1 cellular context compared by ENCODE assay signal in genomic region chr15:64216722-64217428, GRCh38.
TF ChIP-seq lines count a peak whose summit lies in the region.

No MANE protein-coding gene starts in this region.

TF ChIP-seq in HepG2, 621 proteins besides CTCF, POLR2A, EP300 and RAD21 (continued from another document and continues in another):
- TF ChIP-seq TFDP2 (CRISPR knock-in tag; IDR thresholded peaks at IDR 0.05) (0 out of 2 replicates have a peak, but pooled peaks have one; percentile 36), KLF16 (CRISPR knock-in tag; IDR thresholded peaks at IDR 0.05) (peak in 1 of 2 experiments; percentile 62; a peak in 1 of 4 replicates), MAFF (IDR thresholded peaks at IDR 0.05; ENCODE audit: low read depth, low read length) (peak; percentile 60), ERF (CRISPR knock-in tag; IDR thresholded peaks at IDR 0.05) (peak; percentile 78; the same call in 1 of the 2 replicates), FOXA3 (CRISPR knock-in tag; IDR thresholded peaks at IDR 0.05) (peak; percentile 93; the same call in 1 of the 2 replicates), HNRNPL (IDR thresholded peaks at IDR 0.05; ENCODE audit: low read depth, low read length) (no peak), NCOR1 (IDR thresholded peaks at IDR 0.05; ENCODE audit: borderline replicate concordance, low read length) (peak; percentile 85; the same call in 1 of the 2 replicates), ZNF331 (CRISPR knock-in tag; IDR thresholded peaks at IDR 0.05) (peak; percentile 94), ZNF792 (CRISPR knock-in tag; IDR thresholded peaks at IDR 0.05) (peak; percentile 77; the same call in 1 of the 2 replicates), ZBTB20 (CRISPR knock-in tag; IDR thresholded peaks at IDR 0.05; ENCODE audit: borderline replicate concordance, low read depth) (peak; percentile 55; the same call in 1 of the 2 replicates), ZFP37 (CRISPR knock-in tag; IDR thresholded peaks at IDR 0.05; ENCODE audit: borderline replicate concordance) (no peak), FOXK2 (IDR thresholded peaks at IDR 0.05) (peak; percentile 43; the same call in 1 of the 2 replicates), ZNF567 (CRISPR knock-in tag; IDR thresholded peaks at IDR 0.05; ENCODE audit: borderline replicate concordance) (no peak), RARG (CRISPR knock-in tag; IDR thresholded peaks at IDR 0.05; ENCODE audit: low read depth) (no peak), UBTF (CRISPR knock-in tag; IDR thresholded peaks at IDR 0.05) (peak; percentile 24; the same call in 1 of the 2 replicates), ATRX (CRISPR knock-in tag; IDR thresholded peaks at IDR 0.05; ENCODE audit: borderline replicate concordance) (no peak), ZNF816 (CRISPR knock-in tag; IDR thresholded peaks at IDR 0.05; ENCODE audit: borderline replicate concordance) (0 out of 2 replicates have a peak, but pooled peaks have one; percentile 64), MED1 (CRISPR knock-in tag; IDR thresholded peaks at IDR 0.05) (peak; percentile 90), SIX4 (CRISPR knock-in tag; IDR thresholded peaks at IDR 0.05) (0 out of 2 replicates have a peak, but pooled peaks have one; percentile 25), IKZF5 (CRISPR knock-in tag; IDR thresholded peaks at IDR 0.05) (peak; percentile 84), TFAP4 (IDR thresholded peaks at IDR 0.05; ENCODE audit: borderline replicate concordance, low read depth) (peak; percentile 99), SOX13 (IDR thresholded peaks at IDR 0.05) (peak; percentile 55; the same call in 1 of the 2 replicates), SOX13 (CRISPR knock-in tag; conservative IDR thresholded peaks at IDR 0.05 in 1 of 2, IDR thresholded peaks at IDR 0.05 in 1 of 2) (peak in 1 of 2 experiments; percentile 92; a peak in 2 of 4 replicates), NFRKB (IDR thresholded peaks at IDR 0.05) (no peak), HMG20A (CRISPR knock-in tag; IDR thresholded peaks at IDR 0.05; ENCODE audit: borderline replicate concordance) (peak; percentile 91; the same call in 1 of the 2 replicates), SALL1 (CRISPR knock-in tag; IDR thresholded peaks at IDR 0.05) (peak; percentile 99), SPEN (CRISPR knock-in tag; IDR thresholded peaks at IDR 0.05; ENCODE audit: low read depth) (peak; percentile 60), ZFP36L1 (CRISPR knock-in tag; IDR thresholded peaks at IDR 0.05) (peak; percentile 86; the same call in 1 of the 2 replicates), ESRRA (CRISPR knock-in tag; IDR thresholded peaks at IDR 0.05; ENCODE audit: low read depth) (peak; percentile 94), HMGA1 (CRISPR knock-in tag; conservative IDR thresholded peaks at IDR 0.05) (no peak), ZNF33A (CRISPR knock-in tag; IDR thresholded peaks at IDR 0.05; ENCODE audit: borderline replicate concordance) (peak; percentile 50; the same call in 1 of the 2 replicates), HBP1 (CRISPR knock-in tag; IDR thresholded peaks at IDR 0.05; ENCODE audit: low read depth) (peak; percentile 29; the same call in 1 of the 2 replicates), NR2F1 (CRISPR knock-in tag; IDR thresholded peaks at IDR 0.05) (peak in 1 of 2 experiments; percentile 47; a peak in 1 of 4 replicates), SAP130 (CRISPR knock-in tag; IDR thresholded peaks at IDR 0.05; ENCODE audit: low read depth) (peak; percentile 97), ZMYM3 (CRISPR knock-in tag; IDR thresholded peaks at IDR 0.05) (peak; percentile 49), REPIN1 (CRISPR knock-in tag; IDR thresholded peaks at IDR 0.05; ENCODE audit: borderline replicate concordance, low read depth) (peak; percentile 75; the same call in 1 of the 2 replicates), HNRNPLL (IDR thresholded peaks at IDR 0.05; ENCODE audit: low read depth, low read length, poor library complexity, severe bottlenecking) (no peak), TBL1XR1 (IDR thresholded peaks at IDR 0.05; ENCODE audit: borderline replicate concordance, low read length, partially characterized antibody) (peak; percentile 18), FOSL2 (CRISPR knock-in tag; IDR thresholded peaks at IDR 0.05) (peak; percentile 78), TARDBP (CRISPR knock-in tag; IDR thresholded peaks at IDR 0.05) (peak; percentile 90), GATA4 (IDR thresholded peaks at IDR 0.05; ENCODE audit: borderline replicate concordance, low read depth) (peak; percentile 79; the same call in 1 of the 2 replicates), RNF2 (conservative IDR thresholded peaks at IDR 0.05; ENCODE audit: low read depth) (no peak), MXD4 (CRISPR knock-in tag; IDR thresholded peaks at IDR 0.05) (peak; percentile 81)
- TF ChIP-seq, protein P1, sequence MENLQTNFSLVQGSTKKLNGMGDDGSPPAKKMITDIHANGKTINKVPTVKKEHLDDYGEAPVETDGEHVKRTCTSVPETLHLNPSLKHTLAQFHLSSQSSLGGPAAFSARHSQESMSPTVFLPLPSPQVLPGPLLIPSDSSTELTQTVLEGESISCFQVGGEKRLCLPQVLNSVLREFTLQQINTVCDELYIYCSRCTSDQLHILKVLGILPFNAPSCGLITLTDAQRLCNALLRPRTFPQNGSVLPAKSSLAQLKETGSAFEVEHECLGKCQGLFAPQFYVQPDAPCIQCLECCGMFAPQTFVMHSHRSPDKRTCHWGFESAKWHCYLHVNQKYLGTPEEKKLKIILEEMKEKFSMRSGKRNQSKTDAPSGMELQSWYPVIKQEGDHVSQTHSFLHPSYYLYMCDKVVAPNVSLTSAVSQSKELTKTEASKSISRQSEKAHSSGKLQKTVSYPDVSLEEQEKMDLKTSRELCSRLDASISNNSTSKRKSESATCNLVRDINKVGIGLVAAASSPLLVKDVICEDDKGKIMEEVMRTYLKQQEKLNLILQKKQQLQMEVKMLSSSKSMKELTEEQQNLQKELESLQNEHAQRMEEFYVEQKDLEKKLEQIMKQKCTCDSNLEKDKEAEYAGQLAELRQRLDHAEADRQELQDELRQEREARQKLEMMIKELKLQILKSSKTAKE (CRISPR knock-in tag; IDR thresholded peaks at IDR 0.05; ENCODE audit: borderline replicate concordance) = peak; percentile 11; the same call in 1 of the 2 replicates
- TF ChIP-seq, protein P2, sequence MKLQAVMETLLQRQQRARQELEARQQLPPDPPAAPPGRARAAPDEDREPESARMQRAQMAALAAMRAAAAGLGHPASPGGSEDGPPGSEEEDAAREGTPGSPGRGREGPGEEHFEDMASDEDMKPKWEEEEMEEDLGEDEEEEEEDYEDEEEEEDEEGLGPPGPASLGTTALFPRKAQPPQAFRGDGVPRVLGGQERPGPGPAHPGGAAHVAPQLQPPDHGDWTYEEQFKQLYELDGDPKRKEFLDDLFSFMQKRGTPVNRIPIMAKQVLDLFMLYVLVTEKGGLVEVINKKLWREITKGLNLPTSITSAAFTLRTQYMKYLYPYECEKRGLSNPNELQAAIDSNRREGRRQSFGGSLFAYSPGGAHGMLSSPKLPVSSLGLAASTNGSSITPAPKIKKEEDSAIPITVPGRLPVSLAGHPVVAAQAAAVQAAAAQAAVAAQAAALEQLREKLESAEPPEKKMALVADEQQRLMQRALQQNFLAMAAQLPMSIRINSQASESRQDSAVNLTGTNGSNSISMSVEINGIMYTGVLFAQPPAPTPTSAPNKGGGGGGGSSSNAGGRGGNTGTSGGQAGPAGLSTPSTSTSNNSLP (IDR thresholded peaks at IDR 0.05; ENCODE audit: low read depth, low read length) = peak; percentile 71; the same call in 1 of the 2 replicates
- TF ChIP-seq, protein P3, sequence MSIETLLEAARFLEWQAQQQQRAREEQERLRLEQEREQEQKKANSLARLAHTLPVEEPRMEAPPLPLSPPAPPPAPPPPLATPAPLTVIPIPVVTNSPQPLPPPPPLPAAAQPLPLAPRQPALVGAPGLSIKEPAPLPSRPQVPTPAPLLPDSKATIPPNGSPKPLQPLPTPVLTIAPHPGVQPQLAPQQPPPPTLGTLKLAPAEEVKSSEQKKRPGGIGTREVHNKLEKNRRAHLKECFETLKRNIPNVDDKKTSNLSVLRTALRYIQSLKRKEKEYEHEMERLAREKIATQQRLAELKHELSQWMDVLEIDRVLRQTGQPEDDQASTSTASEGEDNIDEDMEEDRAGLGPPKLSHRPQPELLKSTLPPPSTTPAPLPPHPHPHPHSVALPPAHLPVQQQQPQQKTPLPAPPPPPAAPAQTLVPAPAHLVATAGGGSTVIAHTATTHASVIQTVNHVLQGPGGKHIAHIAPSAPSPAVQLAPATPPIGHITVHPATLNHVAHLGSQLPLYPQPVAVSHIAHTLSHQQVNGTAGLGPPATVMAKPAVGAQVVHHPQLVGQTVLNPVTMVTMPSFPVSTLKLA (IDR thresholded peaks at IDR 0.05) = peak; percentile 73
- TF ChIP-seq, protein P4, sequence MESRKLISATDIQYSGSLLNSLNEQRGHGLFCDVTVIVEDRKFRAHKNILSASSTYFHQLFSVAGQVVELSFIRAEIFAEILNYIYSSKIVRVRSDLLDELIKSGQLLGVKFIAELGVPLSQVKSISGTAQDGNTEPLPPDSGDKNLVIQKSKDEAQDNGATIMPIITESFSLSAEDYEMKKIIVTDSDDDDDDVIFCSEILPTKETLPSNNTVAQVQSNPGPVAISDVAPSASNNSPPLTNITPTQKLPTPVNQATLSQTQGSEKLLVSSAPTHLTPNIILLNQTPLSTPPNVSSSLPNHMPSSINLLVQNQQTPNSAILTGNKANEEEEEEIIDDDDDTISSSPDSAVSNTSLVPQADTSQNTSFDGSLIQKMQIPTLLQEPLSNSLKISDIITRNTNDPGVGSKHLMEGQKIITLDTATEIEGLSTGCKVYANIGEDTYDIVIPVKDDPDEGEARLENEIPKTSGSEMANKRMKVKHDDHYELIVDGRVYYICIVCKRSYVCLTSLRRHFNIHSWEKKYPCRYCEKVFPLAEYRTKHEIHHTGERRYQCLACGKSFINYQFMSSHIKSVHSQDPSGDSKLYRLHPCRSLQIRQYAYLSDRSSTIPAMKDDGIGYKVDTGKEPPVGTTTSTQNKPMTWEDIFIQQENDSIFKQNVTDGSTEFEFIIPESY (CRISPR knock-in tag; IDR thresholded peaks at IDR 0.05) = peak; percentile 54; the same call in 1 of the 2 replicates
- TF ChIP-seq, protein P5, sequence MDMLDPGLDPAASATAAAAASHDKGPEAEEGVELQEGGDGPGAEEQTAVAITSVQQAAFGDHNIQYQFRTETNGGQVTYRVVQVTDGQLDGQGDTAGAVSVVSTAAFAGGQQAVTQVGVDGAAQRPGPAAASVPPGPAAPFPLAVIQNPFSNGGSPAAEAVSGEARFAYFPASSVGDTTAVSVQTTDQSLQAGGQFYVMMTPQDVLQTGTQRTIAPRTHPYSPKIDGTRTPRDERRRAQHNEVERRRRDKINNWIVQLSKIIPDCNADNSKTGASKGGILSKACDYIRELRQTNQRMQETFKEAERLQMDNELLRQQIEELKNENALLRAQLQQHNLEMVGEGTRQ (IDR thresholded peaks at IDR 0.05; ENCODE audit: low read depth, low read length) = no peak
- TF ChIP-seq, protein P5 (CRISPR knock-in tag; IDR thresholded peaks at IDR 0.05; ENCODE audit: borderline replicate concordance) = no peak
